In genomic region chr20:17227669-17228623, GRCh38 we compare ENCODE assay signal across 1 cellular context.
TF ChIP-seq lines count a peak whose summit lies in the region.

No MANE protein-coding gene starts in this region.

TF ChIP-seq in H1, 55 proteins besides CTCF, POLR2A, EP300 and RAD21 (continued from another document):
- TF ChIP-seq TCF12 (IDR thresholded peaks at IDR 0.05; ENCODE audit: low read depth, low read length) = no peak
- TF ChIP-seq SIRT6 (IDR thresholded peaks at IDR 0.05; ENCODE audit: low read length) = no peak
- TF ChIP-seq HDAC2 (IDR thresholded peaks at IDR 0.05; ENCODE audit: borderline replicate concordance in 1 of 2, low read depth in 2 of 2, low read length in 2 of 2) = peak; percentile 84 to 93; a peak in 2 of 4 replicates
- TF ChIP-seq CBX5 (IDR thresholded peaks at IDR 0.05; ENCODE audit: low read depth, low read length) = no peak
- no peak for TF ChIP-seq MAFK (IDR thresholded peaks at IDR 0.05; ENCODE audit: low read depth, low read length)
- TF ChIP-seq USF2 (IDR thresholded peaks at IDR 0.05; ENCODE audit: low read length) = no peak
- TF ChIP-seq SP1 (IDR thresholded peaks at IDR 0.05; ENCODE audit: low read depth, low read length) = no peak
- no peak for TF ChIP-seq KDM1A (IDR thresholded peaks at IDR 0.05; ENCODE audit: borderline replicate concordance, low read length)
- no peak for TF ChIP-seq CTBP2 (IDR thresholded peaks at IDR 0.05; ENCODE audit: borderline replicate concordance, insufficient read depth, insufficient read length, low read length)
- no peak for TF ChIP-seq ATF3 (IDR thresholded peaks at IDR 0.05; ENCODE audit: insufficient read depth, low read depth, low read length)
- TF ChIP-seq, protein P1, sequence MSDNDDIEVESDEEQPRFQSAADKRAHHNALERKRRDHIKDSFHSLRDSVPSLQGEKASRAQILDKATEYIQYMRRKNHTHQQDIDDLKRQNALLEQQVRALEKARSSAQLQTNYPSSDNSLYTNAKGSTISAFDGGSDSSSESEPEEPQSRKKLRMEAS (IDR thresholded peaks at IDR 0.05) = peak; percentile 94
- TF ChIP-seq ZNF274 (IDR thresholded peaks at IDR 0.05; ENCODE audit: borderline replicate concordance, extremely low read depth, low read length) = no peak
- TF ChIP-seq TAF1 (IDR thresholded peaks at IDR 0.05; ENCODE audit: low read depth, low read length) = no peak
- TF ChIP-seq, protein P2, sequence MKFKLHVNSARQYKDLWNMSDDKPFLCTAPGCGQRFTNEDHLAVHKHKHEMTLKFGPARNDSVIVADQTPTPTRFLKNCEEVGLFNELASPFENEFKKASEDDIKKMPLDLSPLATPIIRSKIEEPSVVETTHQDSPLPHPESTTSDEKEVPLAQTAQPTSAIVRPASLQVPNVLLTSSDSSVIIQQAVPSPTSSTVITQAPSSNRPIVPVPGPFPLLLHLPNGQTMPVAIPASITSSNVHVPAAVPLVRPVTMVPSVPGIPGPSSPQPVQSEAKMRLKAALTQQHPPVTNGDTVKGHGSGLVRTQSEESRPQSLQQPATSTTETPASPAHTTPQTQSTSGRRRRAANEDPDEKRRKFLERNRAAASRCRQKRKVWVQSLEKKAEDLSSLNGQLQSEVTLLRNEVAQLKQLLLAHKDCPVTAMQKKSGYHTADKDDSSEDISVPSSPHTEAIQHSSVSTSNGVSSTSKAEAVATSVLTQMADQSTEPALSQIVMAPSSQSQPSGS (IDR thresholded peaks at IDR 0.05; ENCODE audit: low read length) = no peak
- TF ChIP-seq, protein P3, sequence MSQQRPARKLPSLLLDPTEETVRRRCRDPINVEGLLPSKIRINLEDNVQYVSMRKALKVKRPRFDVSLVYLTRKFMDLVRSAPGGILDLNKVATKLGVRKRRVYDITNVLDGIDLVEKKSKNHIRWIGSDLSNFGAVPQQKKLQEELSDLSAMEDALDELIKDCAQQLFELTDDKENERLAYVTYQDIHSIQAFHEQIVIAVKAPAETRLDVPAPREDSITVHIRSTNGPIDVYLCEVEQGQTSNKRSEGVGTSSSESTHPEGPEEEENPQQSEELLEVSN (IDR thresholded peaks at IDR 0.05) = peak; percentile 63
- no peak for TF ChIP-seq POU5F1 (IDR thresholded peaks at IDR 0.05; ENCODE audit: low read depth, low read length)
- no peak for TF ChIP-seq HDAC6 (IDR thresholded peaks at IDR 0.05; ENCODE audit: low read depth, low read length)
- no peak for TF ChIP-seq CEBPB (IDR thresholded peaks at IDR 0.05; ENCODE audit: low read depth, low read length)
- no peak for TF ChIP-seq CHD2 (IDR thresholded peaks at IDR 0.05; ENCODE audit: low read length)
- peak; percentile 96 for TF ChIP-seq SAP30 (IDR thresholded peaks at IDR 0.05; ENCODE audit: insufficient read depth, insufficient replicate concordance, low read length)
- no peak; the same call in 1 of the 2 replicates for TF ChIP-seq SUZ12 (IDR thresholded peaks at IDR 0.05; ENCODE audit: low read length)
- TF ChIP-seq SP2 (IDR thresholded peaks at IDR 0.05; ENCODE audit: low read length) = no peak
- no peak for TF ChIP-seq POLR2AphosphoS5 (IDR thresholded peaks at IDR 0.05; ENCODE audit: low read depth, low read length)
- TF ChIP-seq, protein P4, sequence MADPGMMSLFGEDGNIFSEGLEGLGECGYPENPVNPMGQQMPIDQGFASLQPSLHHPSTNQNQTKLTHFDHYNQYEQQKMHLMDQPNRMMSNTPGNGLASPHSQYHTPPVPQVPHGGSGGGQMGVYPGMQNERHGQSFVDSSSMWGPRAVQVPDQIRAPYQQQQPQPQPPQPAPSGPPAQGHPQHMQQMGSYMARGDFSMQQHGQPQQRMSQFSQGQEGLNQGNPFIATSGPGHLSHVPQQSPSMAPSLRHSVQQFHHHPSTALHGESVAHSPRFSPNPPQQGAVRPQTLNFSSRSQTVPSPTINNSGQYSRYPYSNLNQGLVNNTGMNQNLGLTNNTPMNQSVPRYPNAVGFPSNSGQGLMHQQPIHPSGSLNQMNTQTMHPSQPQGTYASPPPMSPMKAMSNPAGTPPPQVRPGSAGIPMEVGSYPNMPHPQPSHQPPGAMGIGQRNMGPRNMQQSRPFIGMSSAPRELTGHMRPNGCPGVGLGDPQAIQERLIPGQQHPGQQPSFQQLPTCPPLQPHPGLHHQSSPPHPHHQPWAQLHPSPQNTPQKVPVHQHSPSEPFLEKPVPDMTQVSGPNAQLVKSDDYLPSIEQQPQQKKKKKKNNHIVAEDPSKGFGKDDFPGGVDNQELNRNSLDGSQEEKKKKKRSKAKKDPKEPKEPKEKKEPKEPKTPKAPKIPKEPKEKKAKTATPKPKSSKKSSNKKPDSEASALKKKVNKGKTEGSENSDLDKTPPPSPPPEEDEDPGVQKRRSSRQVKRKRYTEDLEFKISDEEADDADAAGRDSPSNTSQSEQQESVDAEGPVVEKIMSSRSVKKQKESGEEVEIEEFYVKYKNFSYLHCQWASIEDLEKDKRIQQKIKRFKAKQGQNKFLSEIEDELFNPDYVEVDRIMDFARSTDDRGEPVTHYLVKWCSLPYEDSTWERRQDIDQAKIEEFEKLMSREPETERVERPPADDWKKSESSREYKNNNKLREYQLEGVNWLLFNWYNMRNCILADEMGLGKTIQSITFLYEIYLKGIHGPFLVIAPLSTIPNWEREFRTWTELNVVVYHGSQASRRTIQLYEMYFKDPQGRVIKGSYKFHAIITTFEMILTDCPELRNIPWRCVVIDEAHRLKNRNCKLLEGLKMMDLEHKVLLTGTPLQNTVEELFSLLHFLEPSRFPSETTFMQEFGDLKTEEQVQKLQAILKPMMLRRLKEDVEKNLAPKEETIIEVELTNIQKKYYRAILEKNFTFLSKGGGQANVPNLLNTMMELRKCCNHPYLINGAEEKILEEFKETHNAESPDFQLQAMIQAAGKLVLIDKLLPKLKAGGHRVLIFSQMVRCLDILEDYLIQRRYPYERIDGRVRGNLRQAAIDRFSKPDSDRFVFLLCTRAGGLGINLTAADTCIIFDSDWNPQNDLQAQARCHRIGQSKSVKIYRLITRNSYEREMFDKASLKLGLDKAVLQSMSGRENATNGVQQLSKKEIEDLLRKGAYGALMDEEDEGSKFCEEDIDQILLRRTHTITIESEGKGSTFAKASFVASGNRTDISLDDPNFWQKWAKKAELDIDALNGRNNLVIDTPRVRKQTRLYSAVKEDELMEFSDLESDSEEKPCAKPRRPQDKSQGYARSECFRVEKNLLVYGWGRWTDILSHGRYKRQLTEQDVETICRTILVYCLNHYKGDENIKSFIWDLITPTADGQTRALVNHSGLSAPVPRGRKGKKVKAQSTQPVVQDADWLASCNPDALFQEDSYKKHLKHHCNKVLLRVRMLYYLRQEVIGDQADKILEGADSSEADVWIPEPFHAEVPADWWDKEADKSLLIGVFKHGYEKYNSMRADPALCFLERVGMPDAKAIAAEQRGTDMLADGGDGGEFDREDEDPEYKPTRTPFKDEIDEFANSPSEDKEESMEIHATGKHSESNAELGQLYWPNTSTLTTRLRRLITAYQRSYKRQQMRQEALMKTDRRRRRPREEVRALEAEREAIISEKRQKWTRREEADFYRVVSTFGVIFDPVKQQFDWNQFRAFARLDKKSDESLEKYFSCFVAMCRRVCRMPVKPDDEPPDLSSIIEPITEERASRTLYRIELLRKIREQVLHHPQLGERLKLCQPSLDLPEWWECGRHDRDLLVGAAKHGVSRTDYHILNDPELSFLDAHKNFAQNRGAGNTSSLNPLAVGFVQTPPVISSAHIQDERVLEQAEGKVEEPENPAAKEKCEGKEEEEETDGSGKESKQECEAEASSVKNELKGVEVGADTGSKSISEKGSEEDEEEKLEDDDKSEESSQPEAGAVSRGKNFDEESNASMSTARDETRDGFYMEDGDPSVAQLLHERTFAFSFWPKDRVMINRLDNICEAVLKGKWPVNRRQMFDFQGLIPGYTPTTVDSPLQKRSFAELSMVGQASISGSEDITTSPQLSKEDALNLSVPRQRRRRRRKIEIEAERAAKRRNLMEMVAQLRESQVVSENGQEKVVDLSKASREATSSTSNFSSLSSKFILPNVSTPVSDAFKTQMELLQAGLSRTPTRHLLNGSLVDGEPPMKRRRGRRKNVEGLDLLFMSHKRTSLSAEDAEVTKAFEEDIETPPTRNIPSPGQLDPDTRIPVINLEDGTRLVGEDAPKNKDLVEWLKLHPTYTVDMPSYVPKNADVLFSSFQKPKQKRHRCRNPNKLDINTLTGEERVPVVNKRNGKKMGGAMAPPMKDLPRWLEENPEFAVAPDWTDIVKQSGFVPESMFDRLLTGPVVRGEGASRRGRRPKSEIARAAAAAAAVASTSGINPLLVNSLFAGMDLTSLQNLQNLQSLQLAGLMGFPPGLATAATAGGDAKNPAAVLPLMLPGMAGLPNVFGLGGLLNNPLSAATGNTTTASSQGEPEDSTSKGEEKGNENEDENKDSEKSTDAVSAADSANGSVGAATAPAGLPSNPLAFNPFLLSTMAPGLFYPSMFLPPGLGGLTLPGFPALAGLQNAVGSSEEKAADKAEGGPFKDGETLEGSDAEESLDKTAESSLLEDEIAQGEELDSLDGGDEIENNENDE (IDR thresholded peaks at IDR 0.05; ENCODE audit: insufficient replicate concordance, low read length) = no peak
- no peak for TF ChIP-seq RXRA (IDR thresholded peaks at IDR 0.05; ENCODE audit: insufficient read depth, low read depth, low read length)
- TF ChIP-seq SIN3A (conservative IDR thresholded peaks at IDR 0.05 in 1 of 2, IDR thresholded peaks at IDR 0.05 in 1 of 2; ENCODE audit: low read depth in 1 of 2, low read length in 2 of 2) = peak; percentile 98 to 99; a peak in 3 of 4 replicates
- no peak for TF ChIP-seq RFX5 (IDR thresholded peaks at IDR 0.05; ENCODE audit: borderline replicate concordance, low read depth, low read length)
- no peak for TF ChIP-seq BCL11A (IDR thresholded peaks at IDR 0.05; ENCODE audit: low read depth in 2 of 2, low read length in 2 of 2)
- no peak for TF ChIP-seq CBX8 (IDR thresholded peaks at IDR 0.05; ENCODE audit: borderline replicate concordance, low read depth, low read length)
- TF ChIP-seq ASH2L (IDR thresholded peaks at IDR 0.05; ENCODE audit: low read length) = no peak
- no peak for TF ChIP-seq CREB1 (IDR thresholded peaks at IDR 0.05)
- 0 out of 2 replicates have a peak, but pooled peaks have one; percentile 15 for TF ChIP-seq TEAD4 (IDR thresholded peaks at IDR 0.05; ENCODE audit: low read depth, low read length)
- no peak for TF ChIP-seq TAF7 (optimal IDR thresholded peaks at IDR 0.05; ENCODE audit: borderline replicate concordance, low read depth, low read length)
- no peak for TF ChIP-seq BRCA1 (IDR thresholded peaks at IDR 0.05; ENCODE audit: low read depth, low read length)
- TF ChIP-seq FOSL1 (IDR thresholded peaks at IDR 0.05; ENCODE audit: insufficient read depth, low read depth, low read length) = no peak
- no peak for TF ChIP-seq JUN (IDR thresholded peaks at IDR 0.05; ENCODE audit: low read depth, low read length)
- TF ChIP-seq KDM5A (IDR thresholded peaks at IDR 0.05; ENCODE audit: low read length) = no peak
- TF ChIP-seq SIX5 (IDR thresholded peaks at IDR 0.05; ENCODE audit: low read depth, low read length) = no peak
